ENCODE assay signal across 10 cellular contexts in the genomic region with DNA sequence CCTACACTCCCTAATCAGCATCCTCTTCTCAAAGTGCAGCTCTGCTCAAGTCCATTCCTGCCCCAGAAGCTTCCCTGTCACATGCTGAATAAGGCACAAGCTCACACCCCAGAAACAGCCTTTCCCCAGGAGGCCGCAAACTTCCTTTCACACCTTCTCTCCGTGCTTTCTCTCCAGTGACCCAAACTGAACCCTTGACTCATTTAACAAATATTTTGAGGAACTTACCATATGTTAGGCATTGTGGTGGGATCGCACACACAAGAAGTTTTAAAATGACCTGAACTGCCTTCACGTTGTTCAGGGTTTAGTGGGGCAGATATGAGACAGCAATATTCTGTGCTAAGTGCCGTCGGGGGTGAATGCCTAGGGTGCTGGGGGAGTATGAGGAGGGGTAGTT.
DNase-seq lines count a peak whose midpoint lies in the region; ATAC-seq and TF ChIP-seq lines count a peak whose summit lies in the region.
"Had no signal": no experiment of that assay in that cellular context is flagged by ENCODE, and none has a peak within 500 bp of the region (broad histone marks: within the 10 kb centered on the region; RNA-seq: fewer than 3 reads in every experiment).

No MANE protein-coding gene starts in this region.

- H3K4me1 Mint-ChIP-seq in H9: peaks cover 8 to 22% of the 10 kb centered on the region in 2 experiments
- peaks cover 0 to 3% of the 10 kb centered on the region in 2 donors for H3K4me1 Mint-ChIP-seq in effector memory CD8-positive, alpha-beta T cell (ENCODE audit: low read depth in 2 of 2)

- H2BK120ac ChIP-seq in H9 (ENCODE audit: low read depth, low read length, poor library complexity, severe bottlenecking): no peak overlapping the region

- DNase-seq in H9: no peak
- DNase-seq in HS-5 (ENCODE audit: low read depth): peak; percentile 76
- DNase-seq in glomerular visceral epithelial cell (ENCODE audit: extremely low spot score): peak; percentile 82
- no peak for DNase-seq in putamen (ENCODE audit: low spot score)
- DNase-seq in gastrocnemius medialis: no peak
- DNase-seq in effector memory CD8-positive, alpha-beta T cell: no peak
- DNase-seq: activated naive CD8-positive, alpha-beta T cell treated with anti-CD3 and anti-CD28 coated beads, Interleukin-2, amount 10 ng/mL, durations not matched to agents 7 days and 5 days; MG63 had no signal

- H2BK12ac ChIP-seq in H9 (ENCODE audit: insufficient read length, low read depth, low read length): peak overlapping the region; percentile 51

- H3K9me3 ChIP-seq in H9 (ENCODE audit: control insufficient read depth, low read depth, low read length) (no peaks in the 10 kb centered on the region), gastrocnemius medialis (no peaks in the 10 kb centered on the region)
- H3K9me3 ChIP-seq: MG63 had no signal

- no peaks in the 10 kb centered on the region for H3K4me1 ChIP-seq in H9 (ENCODE audit: insufficient read depth, low read length)
- no peaks in the 10 kb centered on the region for H3K4me1 ChIP-seq in gastrocnemius medialis

- H3K36me3 ChIP-seq in gastrocnemius medialis: no peaks in the 10 kb centered on the region
- H3K36me3 ChIP-seq: MG63 had no signal

- H2AFZ ChIP-seq in H9 (ENCODE audit: low read length): no peak overlapping the region

- ATAC-seq in GM18861 (IDR thresholded peaks at IDR 0.05; ENCODE audit: unreplicated experiment): peak; percentile 78
- no peak for ATAC-seq in GM19397 (IDR thresholded peaks at IDR 0.05; ENCODE audit: unreplicated experiment)
- ATAC-seq in gastrocnemius medialis: no peak
- ATAC-seq in effector memory CD8-positive, alpha-beta T cell (replicated peaks): no peak

- H3K4ac ChIP-seq in H9 (ENCODE audit: low read depth, low read length): no peak overlapping the region

- H3K9ac ChIP-seq in H9 (ENCODE audit: extremely low read depth, insufficient read length, low read length): no peak overlapping the region

- no peak overlapping the region for H3K14ac ChIP-seq in H9 (ENCODE audit: insufficient read depth, low read length)

- no peak overlapping the region for H2BK5ac ChIP-seq in H9 (ENCODE audit: insufficient read length, low read length)

- H4K8ac ChIP-seq in H9 (replicated peaks; ENCODE audit: insufficient read length, low read depth, low read length): no peak overlapping the region

- H3K23ac ChIP-seq in H9 (ENCODE audit: insufficient read length, low read depth, low read length): no peak overlapping the region

- no peaks in the 10 kb centered on the region for H3K79me2 ChIP-seq in H9 (ENCODE audit: insufficient read depth, low read length)

- H4K20me1 ChIP-seq in H9 (ENCODE audit: control insufficient read depth, insufficient read depth, insufficient read length): no peaks in the 10 kb centered on the region

- H3K56ac ChIP-seq in H9 (ENCODE audit: insufficient read length, low read depth, low read length): no peak overlapping the region

- in situ Hi-C loops in gastrocnemius medialis (cut with MboI; ENCODE audit: low sequenced_read_pairs in 4 of 4): no loop called here

- H4K5ac ChIP-seq in H9 (ENCODE audit: insufficient read length, low read depth, low read length): no peak overlapping the region

- intact Hi-C loops in gastrocnemius medialis (cut with DNase I; ENCODE audit: low total_unique reads): no loop called here

- no peak overlapping the region for H3K27ac ChIP-seq in H9 (ENCODE audit: insufficient read length, low read depth, low read length)
- H3K27ac ChIP-seq in gastrocnemius medialis: no peak overlapping the region

- H3K4me3 ChIP-seq in gastrocnemius medialis: no peak overlapping the region
- H3K4me3 ChIP-seq: MG63 had no signal

- TF ChIP-seq CTCF in H9 (conservative IDR thresholded peaks at IDR 0.05) (no peak), gastrocnemius medialis (IDR thresholded peaks at IDR 0.05 in 4 of 5, conservative IDR thresholded peaks at IDR 0.05 in 1 of 5) (no peak)

- TF ChIP-seq POLR2A in gastrocnemius medialis (IDR thresholded peaks at IDR 0.05): no peak

- H3T11ph ChIP-seq in H9 (ENCODE audit: low read length): no peak overlapping the region

- H2AK5ac ChIP-seq in H9 (ENCODE audit: insufficient read length, low read length): no peak overlapping the region

- no CpG with 5 or more reads among the region's 6 CpGs for WGBS in H9 (ENCODE audit: extremely low coverage, insufficient read length, low lambda C conversion rate)

- no peak overlapping the region for H2BK20ac ChIP-seq in H9 (ENCODE audit: low read depth, low read length, poor library complexity, severe bottlenecking)

- H3K18ac ChIP-seq in H9 (ENCODE audit: insufficient read length, low read depth, low read length): no peak overlapping the region

- H3K4me3 Mint-ChIP-seq in H9: no peak overlapping the region
- H3K4me3 Mint-ChIP-seq in effector memory CD8-positive, alpha-beta T cell: no peak overlapping the region
- H3K4me3 Mint-ChIP-seq: activated naive CD8-positive, alpha-beta T cell treated with anti-CD3 and anti-CD28 coated beads, Interleukin-2, amount 10 ng/mL, durations not matched to agents 7 days and 5 days had no signal

- H3K4me2 ChIP-seq in H9 (ENCODE audit: insufficient read depth, insufficient read length, low read length): no peak overlapping the region

- no peak overlapping the region for H4K91ac ChIP-seq in H9 (ENCODE audit: insufficient read length, low read depth, low read length)

- no peaks in the 10 kb centered on the region for H3K27me3 ChIP-seq in H9 (ENCODE audit: insufficient read depth, low read length)
- no peaks in the 10 kb centered on the region for H3K27me3 ChIP-seq in gastrocnemius medialis
- H3K27me3 ChIP-seq: MG63 had no signal

- H3K36me3 Mint-ChIP-seq in H9 (ENCODE audit: insufficient read depth in 1 of 3, low read depth in 3 of 3): no peaks in the 10 kb centered on the region
- no peaks in the 10 kb centered on the region for H3K36me3 Mint-ChIP-seq in effector memory CD8-positive, alpha-beta T cell (ENCODE audit: insufficient read depth)
- H3K36me3 Mint-ChIP-seq: activated naive CD8-positive, alpha-beta T cell treated with anti-CD3 and anti-CD28 coated beads, Interleukin-2, amount 10 ng/mL, durations not matched to agents 7 days and 5 days had no signal

- no peak overlapping the region for H2BK15ac ChIP-seq in H9 (ENCODE audit: low read depth, low read length)

- H3K9me3 Mint-ChIP-seq in H9: no peaks in the 10 kb centered on the region
- no peaks in the 10 kb centered on the region for H3K9me3 Mint-ChIP-seq in effector memory CD8-positive, alpha-beta T cell
- H3K9me3 Mint-ChIP-seq: activated naive CD8-positive, alpha-beta T cell treated with anti-CD3 and anti-CD28 coated beads, Interleukin-2, amount 10 ng/mL, durations not matched to agents 7 days and 5 days had no signal

- no peak overlapping the region for H3K27ac Mint-ChIP-seq in H9
- no peak overlapping the region for H3K27ac Mint-ChIP-seq in effector memory CD8-positive, alpha-beta T cell
- H3K27ac Mint-ChIP-seq: activated naive CD8-positive, alpha-beta T cell treated with anti-CD3 and anti-CD28 coated beads, Interleukin-2, amount 10 ng/mL, durations not matched to agents 7 days and 5 days had no signal

- H3K27me3 Mint-ChIP-seq in H9 (ENCODE audit: low read depth): peaks cover 12% of the 10 kb centered on the region
- peaks cover 11 to 18% of the 10 kb centered on the region in 2 donors for H3K27me3 Mint-ChIP-seq in effector memory CD8-positive, alpha-beta T cell

- no peaks in the 10 kb centered on the region for H3K79me1 ChIP-seq in H9 (ENCODE audit: insufficient read depth, low read depth, low read length, poor library complexity, severe bottlenecking)

- no peaks in the 10 kb centered on the region for H3K23me2 ChIP-seq in H9 (ENCODE audit: insufficient read length, low read depth, low read length, poor library complexity, severe bottlenecking)

Comparison
In these comparisons a context has a peak if more than half of its experiments do, and no peak if none do; other contexts are left out.
1. DNase-seq: peak in HS-5 (single experiment) and glomerular visceral epithelial cell (single experiment); none in H9 (single experiment), putamen (single experiment), gastrocnemius medialis (0 of 2) and effector memory CD8-positive, alpha-beta T cell (0 of 3).